In genomic region chr17:80455784-80456183, GRCh38 we compare ENCODE assay signal across 9 cellular contexts. TPM values are rescaled to one million over a fixed set of nuclear protein-coding genes. Genes with fewer than 3 reads are reported as not detected.
DNase-seq lines count a peak whose midpoint lies in the region; ATAC-seq and TF ChIP-seq lines count a peak whose summit lies in the region.
"Had no signal": no experiment of that assay in that cellular context is flagged by ENCODE, and none has a peak within 500 bp of the region (broad histone marks: within the 10 kb centered on the region; RNA-seq: fewer than 3 reads in every experiment).

No MANE protein-coding gene starts in this region.

- H3K4me1 ChIP-seq in stomach: peaks cover 17 to 43% (median 32%) of the 10 kb centered on the region in 4 donors

- no peak for TF ChIP-seq EP300 in stomach (IDR thresholded peaks at IDR 0.05)

- TF ChIP-seq POLR2A in stomach (IDR thresholded peaks at IDR 0.05): no peak

- H3K9me3 Mint-ChIP-seq in activated CD4-positive, alpha-beta T cell treated with anti-CD3 and anti-CD28 coated beads for 36 hours (ENCODE audit: low read depth): no peaks in the 10 kb centered on the region

- intact Hi-C loops in activated CD4-positive, alpha-beta T cell treated with anti-CD3 and anti-CD28 coated beads for 36 hours (cut with DNase I, micrococcal nuclease): loop anchor here in 1 of 2 experiments (1.0 to 2.0 kb wide), 3 partner anchors 20 to 195 kb away; partner anchors contain the start of genes RNF213 and RPTOR
- intact Hi-C loops in stomach (cut with DNase I; ENCODE audit: low total_unique reads): no loop called here

- POLR2A ChIA-PET in activated CD4-positive, alpha-beta T cell treated with anti-CD3 and anti-CD28 coated beads for 36 hours (lab: Charles Lee): interaction anchor here (0.7 kb wide), 1 partner anchor 416 kb away, joined by 4 read pairs; no protein-coding TSS in a partner anchor

- 53 to 70% (median 56%) methylated on average over 4 of the region's 4 CpGs for WGBS in stomach, 5 donors

- peak overlapping the region; percentile 57 for H3K4me3 ChIP-seq in fibroblast of mammary gland (ENCODE audit: control insufficient read depth, low read depth, low read length)
- peak overlapping the region in 3 of 4 donors; percentile 54 to 77 (median 72) for H3K4me3 ChIP-seq in stomach

- H3K4me1 Mint-ChIP-seq in activated CD4-positive, alpha-beta T cell treated with anti-CD3 and anti-CD28 coated beads for 36 hours: peaks cover 23% of the 10 kb centered on the region
- H3K4me1 Mint-ChIP-seq in T-helper 17 cell: peaks cover 16% of the 10 kb centered on the region

- H3K4me3 Mint-ChIP-seq in activated CD4-positive, alpha-beta T cell treated with anti-CD3 and anti-CD28 coated beads for 36 hours: peak overlapping the region; percentile 99
- peak overlapping the region; percentile 94 for H3K4me3 Mint-ChIP-seq in T-helper 17 cell

- no peaks in the 10 kb centered on the region for H3K36me3 ChIP-seq in stomach

- TF ChIP-seq CTCF in fibroblast of mammary gland (conservative IDR thresholded peaks at IDR 0.05; ENCODE audit: control insufficient read depth, insufficient read depth, low read depth, low read length) (no peak), stomach (IDR thresholded peaks at IDR 0.05) (no peak)

- no peak for ATAC-seq in activated CD4-positive, alpha-beta T cell treated with anti-CD3 and anti-CD28 coated beads for 36 hours
- ATAC-seq in T-helper 17 cell: no peak
- no peak for ATAC-seq in HG03442 (IDR thresholded peaks at IDR 0.05; ENCODE audit: unreplicated experiment)
- ATAC-seq in HG03108 (IDR thresholded peaks at IDR 0.05; ENCODE audit: unreplicated experiment): no peak

- peaks cover 4% of the 10 kb centered on the region for H3K36me3 Mint-ChIP-seq in activated CD4-positive, alpha-beta T cell treated with anti-CD3 and anti-CD28 coated beads for 36 hours (ENCODE audit: low read depth)
- peaks cover 2% of the 10 kb centered on the region for H3K36me3 Mint-ChIP-seq in T-helper 17 cell (ENCODE audit: low read depth)

- H3K27me3 Mint-ChIP-seq in activated CD4-positive, alpha-beta T cell treated with anti-CD3 and anti-CD28 coated beads for 36 hours: peaks cover 14% of the 10 kb centered on the region
- H3K27me3 Mint-ChIP-seq in T-helper 17 cell: peaks cover 32% of the 10 kb centered on the region

- CTCF ChIA-PET in activated CD4-positive, alpha-beta T cell treated with anti-CD3 and anti-CD28 coated beads for 36 hours (lab: Charles Lee): no interaction called here

- peak overlapping the region; percentile 94 for H3K27ac Mint-ChIP-seq in activated CD4-positive, alpha-beta T cell treated with anti-CD3 and anti-CD28 coated beads for 36 hours
- H3K27ac Mint-ChIP-seq in T-helper 17 cell: peak overlapping the region; percentile 95

- peaks cover 0 to 9% (median 6%) of the 10 kb centered on the region in 3 donors for H3K27me3 ChIP-seq in stomach

- no peak for DNase-seq in activated CD4-positive, alpha-beta T cell treated with anti-CD3 and anti-CD28 coated beads for 36 hours
- DNase-seq in activated CD4-positive, alpha-beta T cell treated with anti-CD3 and anti-CD28 coated beads, Interleukin-2, amount 50 U/mL, for 4 hours: no peak
- no peak for DNase-seq in T-helper 17 cell
- peak; percentile 14 for DNase-seq in fibroblast of mammary gland (ENCODE audit: low read depth)
- no peak for DNase-seq in stomach
- no peak for DNase-seq in NCI-H2227 (lab: John Stamatoyannopoulos, UW; ENCODE audit: unreplicated experiment)

- peak overlapping the region in 4 of 5 donors; percentile 95 to 99 (median 98) for H3K27ac ChIP-seq in stomach

- no peaks in the 10 kb centered on the region for H3K9me3 ChIP-seq in T-helper 17 cell (ENCODE audit: control insufficient read depth, low read length, poor library complexity, severe bottlenecking)
- no peaks in the 10 kb centered on the region for H3K9me3 ChIP-seq in stomach

RNA-seq across cellular contexts. Expression of gene NPTX1, which starts 20.6 kb away (rescaled TPM):
- 10 to 100 TPM; 22.7 to 27.5 TPM for total RNA-seq in activated CD4-positive, alpha-beta T cell treated with anti-CD3 and anti-CD28 coated beads for 36 hours
- total RNA-seq in T-helper 17 cell (under 1 TPM; 0.07 to 0.99 TPM), stomach (1 to 10 TPM in 4 of 5 donors, under 1 TPM in 1; 0.43 to 9.3 (median 5.8) TPM)
- under 1 TPM in 2 of 3 donors, not detected in 1; 0.31 to 0.53 TPM for polyA plus RNA-seq in stomach
- total RNA-seq: kidney epithelial cell had no signal

RNA-seq across cellular contexts. Expression of gene ENDOV, which starts 40.8 kb away (rescaled TPM):
- total RNA-seq in activated CD4-positive, alpha-beta T cell treated with anti-CD3 and anti-CD28 coated beads for 36 hours: 10 to 100 TPM; 12.3 to 13.0 TPM
- total RNA-seq in T-helper 17 cell (10 to 100 TPM; 14.1 to 24.5 TPM), stomach (100 to 1,000 TPM in 1 of 5 donors, 10 to 100 TPM in 2, 1 to 10 TPM in 2; 2.3 to 122 (median 13.0) TPM)
- polyA plus RNA-seq in stomach: 10 to 100 TPM; 11.4 to 17.4 (median 13.4) TPM
